Comparison of ENCODE assay signal across 12 cellular contexts in the genomic region with DNA sequence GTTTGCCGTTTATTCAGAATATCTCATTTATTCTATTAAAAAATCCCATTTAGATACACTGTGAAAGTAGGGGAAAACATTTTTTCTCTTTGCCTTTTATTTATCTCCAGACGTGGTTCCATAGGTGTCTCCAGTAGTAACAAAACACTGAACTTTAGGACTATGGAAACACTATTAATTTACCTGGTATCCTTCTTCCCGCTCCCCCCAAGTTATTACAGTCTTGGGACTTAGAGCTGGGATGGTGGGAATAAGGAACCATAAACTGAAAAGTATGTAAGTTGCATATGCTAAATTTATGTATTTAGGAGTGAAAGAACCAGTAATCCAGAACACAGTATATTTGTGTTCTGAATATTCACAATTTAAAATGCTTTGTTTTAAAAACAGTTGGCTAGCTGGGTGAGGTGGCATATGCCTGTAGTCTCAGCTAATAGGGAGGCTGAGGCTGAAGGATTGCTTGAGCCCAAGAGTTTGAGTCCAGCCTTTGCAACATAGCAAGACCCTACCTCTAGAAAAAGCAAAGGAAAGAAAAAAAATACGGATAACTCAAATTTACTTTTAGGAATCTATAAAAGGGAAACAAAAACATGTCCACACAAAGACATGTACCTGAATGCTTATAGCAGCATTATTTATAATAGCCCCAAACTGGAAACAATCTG. TPM values are rescaled to one million over a fixed set of nuclear protein-coding genes. Genes with fewer than 3 reads are reported as not detected.
DNase-seq lines count a peak whose midpoint lies in the region; ATAC-seq and TF ChIP-seq lines count a peak whose summit lies in the region.
"Had no signal": no experiment of that assay in that cellular context is flagged by ENCODE, and none has a peak within 500 bp of the region (broad histone marks: within the 10 kb centered on the region; RNA-seq: fewer than 3 reads in every experiment).

No MANE protein-coding gene starts in this region.

- DNase-seq in GM12864 (ENCODE audit: low read depth) (no peak), Panc1 (ENCODE audit: low read depth, low spot score) (no peak), foreskin fibroblast (no peak), smooth muscle cell (lab: John Stamatoyannopoulos, UW; ENCODE audit: unreplicated experiment) (no peak), NCI-H82 treated with DMSO at 0.1 percent for 48 hours (lab: John Stamatoyannopoulos, UW; ENCODE audit: unreplicated experiment) (no peak), GM13977 (ENCODE audit: low spot score) (no peak)
- no peak for DNase-seq in central memory CD4-positive, alpha-beta T cell
- DNase-seq in activated naive CD4-positive, alpha-beta T cell treated with anti-CD3 and anti-CD28 coated beads, Interleukin-2, amount 50 U/mL, for 72 hours (ENCODE audit: low spot score in 2 of 2) = no peak
- DNase-seq: activated CD4-positive, alpha-beta T cell treated with anti-CD3 and anti-CD28 coated beads, Interleukin-2, amount 50 U/mL, for 4 hours; EL; SIG-M5 had no signal

- no peak for ATAC-seq in Panc1
- ATAC-seq in activated naive CD4-positive, alpha-beta T cell treated with anti-CD3 and anti-CD28 coated beads, Interleukin-2, amount 50 U/mL, for 72 hours = no peak
- ATAC-seq: sciatic nerve had no signal

- no peak overlapping the region for H2AFZ ChIP-seq in smooth muscle cell (ENCODE audit: low read depth)

- H3K36me3 ChIP-seq in Panc1 (ENCODE audit: control insufficient read depth, insufficient read depth, low read length) (no peaks in the 10 kb centered on the region), smooth muscle cell (ENCODE audit: low read depth) (no peaks in the 10 kb centered on the region)

- 93% methylated on average over 4 of the region's 4 CpGs for WGBS in smooth muscle cell (ENCODE audit: low lambda C conversion rate)

- H3K9me3 ChIP-seq in Panc1 (ENCODE audit: control insufficient read depth, insufficient read depth, low read depth, low read length) (no peaks in the 10 kb centered on the region), smooth muscle cell (replicated peaks; ENCODE audit: low read depth) (no peaks in the 10 kb centered on the region)

- intact Hi-C loops in Panc1 (cut with micrococcal nuclease; ENCODE audit: unreplicated experiment) = loop anchor here (10.0 kb wide), 1 partner anchor 97 kb away; no protein-coding TSS in a partner anchor

- peaks cover 18% of the 10 kb centered on the region for H3K4me1 ChIP-seq in Panc1 (ENCODE audit: control insufficient read depth, insufficient read depth, low read length)
- H3K4me1 ChIP-seq in smooth muscle cell (ENCODE audit: low read depth) = peaks cover 43% of the 10 kb centered on the region

- no peak overlapping the region for H3K27ac Mint-ChIP-seq in activated naive CD4-positive, alpha-beta T cell treated with anti-CD3 and anti-CD28 coated beads, Interleukin-2, amount 50 U/mL, for 72 hours

- CTCF ChIA-PET in Panc1 (lab: Charles Lee) = no interaction called here

- BruUV-seq in Panc1 (replicated peaks; lab: Mats Ljungman, UMichigan) = TSS peak; percentile 7

- no peak overlapping the region for H3K27ac ChIP-seq in Panc1 (ENCODE audit: low read length)
- no peak overlapping the region for H3K27ac ChIP-seq in smooth muscle cell (ENCODE audit: low read depth)

- H3K27me3 ChIP-seq in Panc1 (ENCODE audit: control insufficient read depth, insufficient read depth, low read length) (no peaks in the 10 kb centered on the region), smooth muscle cell (ENCODE audit: low read depth) (no peaks in the 10 kb centered on the region)

- no peaks in the 10 kb centered on the region for H3K9me3 Mint-ChIP-seq in activated naive CD4-positive, alpha-beta T cell treated with anti-CD3 and anti-CD28 coated beads, Interleukin-2, amount 50 U/mL, for 72 hours

- H3K9ac ChIP-seq in smooth muscle cell (ENCODE audit: low read depth) = no peak overlapping the region

- H3K36me3 Mint-ChIP-seq in activated naive CD4-positive, alpha-beta T cell treated with anti-CD3 and anti-CD28 coated beads, Interleukin-2, amount 50 U/mL, for 72 hours = peaks cover 0 to 9% of the 10 kb centered on the region in 2 donors

- H3K4me2 ChIP-seq in smooth muscle cell = peak overlapping the region; percentile 97

- peaks cover 19% of the 10 kb centered on the region for H3F3A ChIP-seq in smooth muscle cell (ENCODE audit: low read depth)

- in situ Hi-C loops in Panc1 (cut with HindIII; ENCODE audit: low pct_unique_long_range_greater_than_20kb, low sequenced_read_pairs) (no loop called here), GM13977 (cut with MboI; ENCODE audit: low pct_unique_long_range_greater_than_20kb, low sequenced_read_pairs, unreplicated experiment) (no loop called here)

- no peak for TF ChIP-seq CTCF in GM12864 (IDR thresholded peaks at IDR 0.05; ENCODE audit: low read depth, low read length, missing control alignments)
- no peak for TF ChIP-seq CTCF in Panc1 (IDR thresholded peaks at IDR 0.05)
- no peak for TF ChIP-seq CTCF in foreskin fibroblast (IDR thresholded peaks at IDR 0.05; ENCODE audit: low read depth, low read length)
- TF ChIP-seq CTCF in smooth muscle cell (IDR thresholded peaks at IDR 0.05; ENCODE audit: borderline replicate concordance, insufficient read depth, poor library complexity, severe bottlenecking) = no peak
- TF ChIP-seq CTCF in GM13977 (IDR thresholded peaks at IDR 0.05; ENCODE audit: extremely low read depth, insufficient read depth, missing control alignments) = no peak

- peaks cover 68% of the 10 kb centered on the region for H3K79me2 ChIP-seq in smooth muscle cell (ENCODE audit: low read depth)

- POLR2A ChIA-PET in Panc1 (lab: Charles Lee) = no interaction called here

- peaks cover 57% of the 10 kb centered on the region for H4K20me1 ChIP-seq in smooth muscle cell (ENCODE audit: low read depth)

- H3K4me3 ChIP-seq in GM12864 (ENCODE audit: low read depth, low read length) = peak overlapping the region; percentile 19; the same call in 1 of the 2 replicates
- no peak overlapping the region for H3K4me3 ChIP-seq in Panc1 (ENCODE audit: low read depth in 2 of 2, low read length in 2 of 2)
- H3K4me3 ChIP-seq in foreskin fibroblast (ENCODE audit: low read depth in 1 of 2, low read length in 2 of 2) = peak overlapping the region; percentile 1 to 74
- H3K4me3 ChIP-seq in smooth muscle cell = peak overlapping the region; percentile 93

RNA-seq across cellular contexts. Expression of gene DNAJB4, which starts 3.1 kb away (rescaled TPM):
- total RNA-seq in Panc1 (2021; ENCODE audit: unreplicated experiment) (14.9 TPM), smooth muscle cell (48.9 and 92.8 TPM in 2 replicates)
- polyA plus RNA-seq in Panc1 (2012; ENCODE audit: insufficient read length) = 8.1 TPM
- polyA plus RNA-seq in smooth muscle cell = 31.5 and 43.4 TPM in 2 replicates
- 10 to 100 TPM in 1 of 2 donors, 1 to 10 TPM in 1; 9.8 to 35.8 TPM for total RNA-seq in activated naive CD4-positive, alpha-beta T cell treated with anti-CD3 and anti-CD28 coated beads, Interleukin-2, amount 50 U/mL, for 72 hours

RNA-seq across cellular contexts. Expression of gene FUBP1, which starts 28.9 kb away (rescaled TPM):
- total RNA-seq in Panc1 (2021; ENCODE audit: unreplicated experiment) (150 TPM), smooth muscle cell (144 and 166 TPM in 2 replicates)
- 68.5 TPM for polyA plus RNA-seq in Panc1 (2012; ENCODE audit: insufficient read length)
- 50.5 and 60.4 TPM in 2 replicates for polyA plus RNA-seq in smooth muscle cell
- total RNA-seq in activated naive CD4-positive, alpha-beta T cell treated with anti-CD3 and anti-CD28 coated beads, Interleukin-2, amount 50 U/mL, for 72 hours = 100 to 1,000 TPM; 225 to 253 TPM

RNA-seq across cellular contexts. Expression of gene GIPC2, which starts 38.0 kb away (rescaled TPM):
- total RNA-seq in Panc1 (2021; ENCODE audit: unreplicated experiment) (0.26 TPM), smooth muscle cell (0.13 TPM in 1 of 2 replicates, not detected in the other)
- polyA plus RNA-seq in Panc1 (2012; ENCODE audit: insufficient read length) = not detected
- polyA plus RNA-seq in smooth muscle cell = 0.05 TPM in 1 of 2 replicates, not detected in the other
- under 1 TPM; 0.16 to 0.39 TPM for total RNA-seq in activated naive CD4-positive, alpha-beta T cell treated with anti-CD3 and anti-CD28 coated beads, Interleukin-2, amount 50 U/mL, for 72 hours

Comparison
In these comparisons a context has a peak if more than half of its experiments do, and no peak if none do; other contexts are left out.
1. H3K4me3 ChIP-seq: peak in GM12864 (single experiment), foreskin fibroblast (2 of 2) and smooth muscle cell (single experiment); none in Panc1 (0 of 2).